Comparison of ENCODE assay signal across 8 cellular contexts in the genomic region with DNA sequence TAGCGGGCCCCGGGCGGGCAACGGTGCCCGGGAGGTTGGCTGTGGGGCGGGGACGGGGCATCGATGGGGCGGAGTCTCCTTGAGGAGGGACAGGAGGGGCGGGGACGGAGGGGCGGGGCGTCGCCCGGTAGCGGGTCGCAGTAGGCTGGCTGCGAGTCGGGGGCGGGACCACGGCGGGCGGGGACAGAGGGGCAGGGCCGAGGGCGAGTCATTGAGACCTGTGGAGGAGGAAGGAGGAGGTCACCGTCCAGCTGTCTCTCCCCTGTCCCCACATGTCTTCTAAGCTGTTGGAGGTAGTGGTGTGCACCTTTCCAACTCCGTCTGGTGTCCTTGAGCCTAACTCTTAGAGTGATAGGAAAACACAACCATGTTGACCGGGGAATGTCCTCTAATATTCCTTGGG. TPM values are rescaled to one million over a fixed set of nuclear protein-coding genes. Genes with fewer than 3 reads are reported as not detected.
A peak's percentile ranks its signal among the peaks of the same experiment; 100 is the strongest.
DNase-seq lines count a peak whose midpoint lies in the region; ATAC-seq, FAIRE-seq and TF ChIP-seq lines count a peak whose summit lies in the region.

TSS of gene CRAT (minus strand) at position 54 of the 403 bp plus-strand sequence. CDS start 284 bp downstream, outside the sequence.

- peak within 1 kb of the TSS; percentile 93 for H3K4me3 ChIP-seq in AG04449 (ENCODE audit: low read depth, low read length)
- peak within 1 kb of the TSS; percentile 95 for H3K4me3 ChIP-seq in bronchial epithelial cell (ENCODE audit: low read depth, low read length)
- peak within 1 kb of the TSS; percentile 84 to 88 for H3K4me3 ChIP-seq in small intestine (ENCODE audit: low read depth in 1 of 2, low read length in 2 of 2)

- POLR2A ChIA-PET in AG04449 (lab: Yijun Ruan, JAX) (interaction anchor here (0.6 to 1.7 kb wide), 4 partner anchors 29 to 657 kb away, joined by 3 to 4 read pairs (median 4); partner anchors contain the start of gene IER5L), WTC11 (lab: Charles Lee) (interaction anchor here (1.5 to 1.6 kb wide), 2 partner anchors 16 kb away, joined by 3 to 5 read pairs; no protein-coding TSS in a partner anchor)

- H3K27ac ChIP-seq in small intestine (ENCODE audit: low read depth in 1 of 2, low read length in 1 of 2) = peak within 1 kb of the TSS; percentile 98

- CTCF ChIA-PET in AG04449 (lab: Yijun Ruan, JAX) (interaction anchor here (1.7 to 8.3 kb wide), 2 partner anchors 20 to 28 kb away, joined by 5 to 64 read pairs; no protein-coding TSS in a partner anchor), WTC11 (lab: Charles Lee) (interaction anchor here (1.2 to 2.5 kb wide), 4 partner anchors 11 to 82 kb away, joined by 3 to 13 read pairs (median 8); partner anchors contain the start of gene SH3GLB2)

- H3K27ac Mint-ChIP-seq in WTC11 = peak within 1 kb of the TSS; percentile 99

- DNase-seq in AG04449 (ENCODE audit: low read depth, low spot score) (no peak), NCI-H2227 treated with DMSO at 0.1 percent for 48 hours (lab: John Stamatoyannopoulos, UW) (peak; percentile 36), WTC11 (ENCODE audit: low spot score) (peak; percentile 97), bronchial epithelial cell (ENCODE audit: low read depth) (peak; percentile 82), iPS-NIHi7 (ENCODE audit: extremely low spot score) (peak; percentile 100), small intestine (peak; percentile 95)

- FAIRE-seq in bronchial epithelial cell (lab: Jason Lieb, UNC) (no peak), small intestine (lab: Jason Lieb, UNC) (no peak)

- H3K27me3 ChIP-seq in bronchial epithelial cell (ENCODE audit: control insufficient read depth, insufficient read depth, low read length) (no peaks in the 10 kb centered on the region), small intestine (ENCODE audit: control insufficient read depth in 2 of 2, insufficient read depth in 2 of 2, low read length in 2 of 2) (no peaks in the 10 kb centered on the region)

- H3K4me1 Mint-ChIP-seq in WTC11 = peaks cover 24% of the 10 kb centered on the region

- TF ChIP-seq CTCF in AG04449 (IDR thresholded peaks at IDR 0.05; ENCODE audit: insufficient read depth, low read length, missing control alignments) = no peak
- no peak for TF ChIP-seq CTCF in WTC11 (IDR thresholded peaks at IDR 0.05)
- no peak for TF ChIP-seq CTCF in bronchial epithelial cell (IDR thresholded peaks at IDR 0.05; ENCODE audit: insufficient read depth, low read length, severe bottlenecking)

- H3K9me3 ChIP-seq in small intestine (ENCODE audit: control insufficient read depth, low read depth) = no peaks in the 10 kb centered on the region

- no peaks in the 10 kb centered on the region for H3K9me3 Mint-ChIP-seq in WTC11

- ATAC-seq in GM18907 (IDR thresholded peaks at IDR 0.05; ENCODE audit: unreplicated experiment) (peak; percentile 63), HG03135 (IDR thresholded peaks at IDR 0.05; ENCODE audit: unreplicated experiment) (peak; percentile 64), WTC11 (peak; percentile 85)

- peaks cover 0 to 2% of the 10 kb centered on the region in 2 donors for H3K4me1 ChIP-seq in small intestine (ENCODE audit: control insufficient read depth in 2 of 2, insufficient read depth in 1 of 2, low read depth in 1 of 2, low read length in 1 of 2)

- no peaks in the 10 kb centered on the region for H3K36me3 Mint-ChIP-seq in WTC11

- H3K27me3 Mint-ChIP-seq in WTC11 (ENCODE audit: low read depth) = peaks cover 17% of the 10 kb centered on the region

- H3K36me3 ChIP-seq in bronchial epithelial cell (ENCODE audit: control insufficient read depth, insufficient read depth, low read length) (peaks cover 2% of the 10 kb centered on the region), small intestine (ENCODE audit: control insufficient read depth in 2 of 2, insufficient read depth in 2 of 2, low read length in 2 of 2) (no peaks in the 10 kb centered on the region)

- peak within 1 kb of the TSS; percentile 93 for H3K4me3 Mint-ChIP-seq in WTC11

- 0 to 2% (median 1%) methylated on average over 19 to 28 of the region's 28 CpGs for WGBS in small intestine, 3 donors

TF ChIP-seq in WTC11, 78 proteins besides CTCF, POLR2A, EP300 and RAD21:
- TF ChIP-seq TP53 (CRISPR knock-in tag; IDR thresholded peaks at IDR 0.05) (no peak), SP1 (CRISPR knock-in tag; conservative IDR thresholded peaks at IDR 0.05) (peak; percentile 80), NR1H2 (CRISPR knock-in tag; IDR thresholded peaks at IDR 0.05) (no peak), ZNF232 (CRISPR knock-in tag; IDR thresholded peaks at IDR 0.05) (no peak)
- TF ChIP-seq, protein P1, sequence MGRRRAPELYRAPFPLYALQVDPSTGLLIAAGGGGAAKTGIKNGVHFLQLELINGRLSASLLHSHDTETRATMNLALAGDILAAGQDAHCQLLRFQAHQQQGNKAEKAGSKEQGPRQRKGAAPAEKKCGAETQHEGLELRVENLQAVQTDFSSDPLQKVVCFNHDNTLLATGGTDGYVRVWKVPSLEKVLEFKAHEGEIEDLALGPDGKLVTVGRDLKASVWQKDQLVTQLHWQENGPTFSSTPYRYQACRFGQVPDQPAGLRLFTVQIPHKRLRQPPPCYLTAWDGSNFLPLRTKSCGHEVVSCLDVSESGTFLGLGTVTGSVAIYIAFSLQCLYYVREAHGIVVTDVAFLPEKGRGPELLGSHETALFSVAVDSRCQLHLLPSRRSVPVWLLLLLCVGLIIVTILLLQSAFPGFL (CRISPR knock-in tag; IDR thresholded peaks at IDR 0.05; ENCODE audit: borderline replicate concordance) = no peak

RNA-seq across cellular contexts. Expression of gene CRAT, which starts in this region (rescaled TPM):
- total RNA-seq in WTC11 (2021) (17.2 to 19.1 TPM (median 17.5 TPM) in 3 replicates), bronchial epithelial cell (13.7 and 40.2 TPM in 2 replicates)
- polyA plus RNA-seq in small intestine = 100 to 1,000 TPM in 2 of 3 donors, 10 to 100 TPM in 1; 55.0 to 122 (median 103) TPM
